In the genomic region with DNA sequence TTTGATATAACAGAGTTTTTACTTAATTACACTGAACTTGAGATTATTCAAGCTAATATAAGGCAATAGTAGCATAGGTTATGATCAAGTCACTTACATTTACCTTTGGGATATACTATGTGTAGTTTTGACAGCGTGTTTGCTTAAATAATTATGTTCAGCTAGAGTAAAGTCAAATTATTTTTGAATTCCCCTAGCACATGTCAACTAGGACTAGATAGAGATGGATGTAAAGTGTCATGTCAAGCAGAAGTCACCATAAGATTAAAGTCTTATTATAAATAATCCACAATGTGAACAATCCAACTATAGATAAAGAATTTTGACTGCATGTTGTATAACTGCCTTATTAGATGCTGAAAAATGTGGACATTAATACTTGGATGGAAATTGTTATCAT, we compare ENCODE assay signal across 16 cellular contexts.
A peak's percentile ranks its signal among the peaks of the same experiment; 100 is the strongest.
DNase-seq lines count a peak whose midpoint lies in the region; ATAC-seq and TF ChIP-seq lines count a peak whose summit lies in the region.
"Had no signal": no experiment of that assay in that cellular context is flagged by ENCODE, and none has a peak within 500 bp of the region (broad histone marks: within the 10 kb centered on the region; RNA-seq: fewer than 3 reads in every experiment).

No MANE protein-coding gene starts in this region.

- H3K79me2 ChIP-seq in OCI-LY3 (ENCODE audit: low read length): no peaks in the 10 kb centered on the region
- no peaks in the 10 kb centered on the region for H3K79me2 ChIP-seq in neural cell (replicated peaks; ENCODE audit: insufficient read depth, low read length)

- no peak overlapping the region for H3K27ac Mint-ChIP-seq in activated T-cell treated with anti-CD3 and anti-CD28 coated beads, Interleukin-2, amount 50 U/mL, for 72 hours
- H3K27ac Mint-ChIP-seq: CD14-positive monocyte; CD4-positive, alpha-beta memory T cell; HFFc6; IgD-negative memory B cell had no signal

- TF ChIP-seq EP300 in neural cell (conservative IDR thresholded peaks at IDR 0.05; ENCODE audit: poor library complexity, severe bottlenecking): peak; percentile 75

- H3K4me1 Mint-ChIP-seq in activated T-cell treated with anti-CD3 and anti-CD28 coated beads, Interleukin-2, amount 50 U/mL, for 72 hours (ENCODE audit: low read depth): no peaks in the 10 kb centered on the region
- H3K4me1 Mint-ChIP-seq: CD14-positive monocyte; CD4-positive, alpha-beta memory T cell; IgD-negative memory B cell had no signal

- H3K27me3 ChIP-seq in OCI-LY3 (ENCODE audit: low read depth, low read length) (no peaks in the 10 kb centered on the region), SJCRH30 (no peaks in the 10 kb centered on the region), neural cell (ENCODE audit: insufficient read depth, low read depth, low read length) (no peaks in the 10 kb centered on the region)
- H3K27me3 ChIP-seq: BLaER1 had no signal

- no peaks in the 10 kb centered on the region for H4K20me1 ChIP-seq in OCI-LY3 (ENCODE audit: insufficient read depth, low read length)
- no peaks in the 10 kb centered on the region for H4K20me1 ChIP-seq in neural cell (ENCODE audit: insufficient read depth)
- H4K20me1 ChIP-seq: BLaER1 had no signal

- H3K9ac ChIP-seq in OCI-LY3 (ENCODE audit: low read length) (no peak overlapping the region), neural cell (ENCODE audit: low read length) (no peak overlapping the region)
- H3K9ac ChIP-seq: BLaER1 had no signal

- no peaks in the 10 kb centered on the region for H3K27me3 Mint-ChIP-seq in activated T-cell treated with anti-CD3 and anti-CD28 coated beads, Interleukin-2, amount 50 U/mL, for 72 hours (ENCODE audit: low read depth)
- H3K27me3 Mint-ChIP-seq: CD4-positive, alpha-beta memory T cell; IgD-negative memory B cell had no signal

- no peak for ATAC-seq in activated T-cell treated with anti-CD3 and anti-CD28 coated beads, Interleukin-2, amount 50 U/mL, for 72 hours (replicated peaks in 1 of 2)

- TF ChIP-seq CTCF in OCI-LY3 (IDR thresholded peaks at IDR 0.05; ENCODE audit: low read depth, low read length): no peak
- no peak for TF ChIP-seq CTCF in neural cell (IDR thresholded peaks at IDR 0.05; ENCODE audit: poor library complexity, severe bottlenecking)

- no peak for DNase-seq in SJCRH30
- no peak for DNase-seq in activated CD4-positive, CD25-positive, alpha-beta regulatory T cell treated with anti-CD3 and anti-CD28 coated beads, Interleukin-2, amount 50 U/mL, for 72 hours
- DNase-seq in activated T-cell treated with anti-CD3 and anti-CD28 coated beads, Interleukin-2, amount 50 U/mL, for 72 hours: no peak
- no peak for DNase-seq in activated CD4-positive, alpha-beta T cell treated with anti-CD3 and anti-CD28 coated beads, Interleukin-2, amount 50 U/mL, for 4 hours
- DNase-seq: Calu3; CD4-positive, alpha-beta memory T cell; DMS79 treated with DMSO at 0.1 percent for 48 hours; GF-D8; GOT3; H7; HFFc6 had no signal

- no peaks in the 10 kb centered on the region for H3K9me3 ChIP-seq in OCI-LY3 (ENCODE audit: insufficient read depth, low read length)
- peaks cover 4% of the 10 kb centered on the region for H3K9me3 ChIP-seq in SJCRH30 (replicated peaks)
- H3K9me3 ChIP-seq in neural cell (ENCODE audit: low read length): no peaks in the 10 kb centered on the region
- H3K9me3 ChIP-seq: BLaER1 had no signal

- TF ChIP-seq RAD21 in neural cell (conservative IDR thresholded peaks at IDR 0.05): no peak

- H3K4me2 ChIP-seq in OCI-LY3 (ENCODE audit: low read length) (no peak overlapping the region), neural cell (ENCODE audit: low read length) (no peak overlapping the region)
- H3K4me2 ChIP-seq: BLaER1 had no signal

- no peaks in the 10 kb centered on the region for H3K36me3 ChIP-seq in OCI-LY3 (replicated peaks; ENCODE audit: low read depth, low read length)
- H3K36me3 ChIP-seq in SJCRH30: no peaks in the 10 kb centered on the region
- no peaks in the 10 kb centered on the region for H3K36me3 ChIP-seq in neural cell (ENCODE audit: insufficient read depth, low read length)
- H3K36me3 ChIP-seq: BLaER1 had no signal

- H3K9me2 ChIP-seq in neural cell (ENCODE audit: insufficient read depth, low read length): no peaks in the 10 kb centered on the region

- peaks cover 0 to 1% of the 10 kb centered on the region in 2 donors for H3K36me3 Mint-ChIP-seq in activated T-cell treated with anti-CD3 and anti-CD28 coated beads, Interleukin-2, amount 50 U/mL, for 72 hours (ENCODE audit: insufficient read depth in 2 of 2)
- H3K36me3 Mint-ChIP-seq: CD14-positive monocyte; CD4-positive, alpha-beta memory T cell; IgD-negative memory B cell had no signal

- H3F3A ChIP-seq in neural cell (ENCODE audit: insufficient read depth, low read length, poor library complexity, severe bottlenecking): no peaks in the 10 kb centered on the region

- H3K27ac ChIP-seq in OCI-LY3 (ENCODE audit: low read length) (no peak overlapping the region), SJCRH30 (peak overlapping the region; percentile 56), neural cell (ENCODE audit: low read length) (no peak overlapping the region)
- H3K27ac ChIP-seq: BLaER1 had no signal

- 0 out of 2 replicates have a peak overlapping the region, but pooled peaks have one; percentile 15 for H2AFZ ChIP-seq in OCI-LY3 (ENCODE audit: low read depth, low read length)
- H2AFZ ChIP-seq in neural cell (ENCODE audit: low read depth, low read length): no peak overlapping the region

- H3K4me1 ChIP-seq in OCI-LY3 (ENCODE audit: low read length): no peaks in the 10 kb centered on the region
- H3K4me1 ChIP-seq in SJCRH30: peaks cover 29% of the 10 kb centered on the region
- H3K4me1 ChIP-seq: BLaER1 had no signal

- H3K9me3 Mint-ChIP-seq in activated T-cell treated with anti-CD3 and anti-CD28 coated beads, Interleukin-2, amount 50 U/mL, for 72 hours: peaks cover 0 to 3% of the 10 kb centered on the region in 2 donors

- no peak overlapping the region for H3K4me3 Mint-ChIP-seq in activated T-cell treated with anti-CD3 and anti-CD28 coated beads, Interleukin-2, amount 50 U/mL, for 72 hours
- H3K4me3 Mint-ChIP-seq: CD14-positive monocyte; CD4-positive, alpha-beta memory T cell; HFFc6; IgD-negative memory B cell had no signal

- H3K4me3 ChIP-seq in OCI-LY3 (ENCODE audit: low read length) (no peak overlapping the region), SJCRH30 (no peak overlapping the region), neural cell (ENCODE audit: low read length) (no peak overlapping the region)
- H3K4me3 ChIP-seq: BLaER1 had no signal

TF ChIP-seq in neural cell, 6 proteins besides CTCF, POLR2A, EP300 and RAD21:
- peak; percentile 83 for TF ChIP-seq POLR2AphosphoS5 (IDR thresholded peaks at IDR 0.05)
- TF ChIP-seq TAF1 (IDR thresholded peaks at IDR 0.05; ENCODE audit: low read depth): no peak
- no peak for TF ChIP-seq MXI1 (conservative IDR thresholded peaks at IDR 0.05; ENCODE audit: poor library complexity, severe bottlenecking)
- TF ChIP-seq SMC3 (conservative IDR thresholded peaks at IDR 0.05; ENCODE audit: poor library complexity): no peak
- TF ChIP-seq, protein P1, sequence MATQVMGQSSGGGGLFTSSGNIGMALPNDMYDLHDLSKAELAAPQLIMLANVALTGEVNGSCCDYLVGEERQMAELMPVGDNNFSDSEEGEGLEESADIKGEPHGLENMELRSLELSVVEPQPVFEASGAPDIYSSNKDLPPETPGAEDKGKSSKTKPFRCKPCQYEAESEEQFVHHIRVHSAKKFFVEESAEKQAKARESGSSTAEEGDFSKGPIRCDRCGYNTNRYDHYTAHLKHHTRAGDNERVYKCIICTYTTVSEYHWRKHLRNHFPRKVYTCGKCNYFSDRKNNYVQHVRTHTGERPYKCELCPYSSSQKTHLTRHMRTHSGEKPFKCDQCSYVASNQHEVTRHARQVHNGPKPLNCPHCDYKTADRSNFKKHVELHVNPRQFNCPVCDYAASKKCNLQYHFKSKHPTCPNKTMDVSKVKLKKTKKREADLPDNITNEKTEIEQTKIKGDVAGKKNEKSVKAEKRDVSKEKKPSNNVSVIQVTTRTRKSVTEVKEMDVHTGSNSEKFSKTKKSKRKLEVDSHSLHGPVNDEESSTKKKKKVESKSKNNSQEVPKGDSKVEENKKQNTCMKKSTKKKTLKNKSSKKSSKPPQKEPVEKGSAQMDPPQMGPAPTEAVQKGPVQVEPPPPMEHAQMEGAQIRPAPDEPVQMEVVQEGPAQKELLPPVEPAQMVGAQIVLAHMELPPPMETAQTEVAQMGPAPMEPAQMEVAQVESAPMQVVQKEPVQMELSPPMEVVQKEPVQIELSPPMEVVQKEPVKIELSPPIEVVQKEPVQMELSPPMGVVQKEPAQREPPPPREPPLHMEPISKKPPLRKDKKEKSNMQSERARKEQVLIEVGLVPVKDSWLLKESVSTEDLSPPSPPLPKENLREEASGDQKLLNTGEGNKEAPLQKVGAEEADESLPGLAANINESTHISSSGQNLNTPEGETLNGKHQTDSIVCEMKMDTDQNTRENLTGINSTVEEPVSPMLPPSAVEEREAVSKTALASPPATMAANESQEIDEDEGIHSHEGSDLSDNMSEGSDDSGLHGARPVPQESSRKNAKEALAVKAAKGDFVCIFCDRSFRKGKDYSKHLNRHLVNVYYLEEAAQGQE (IDR thresholded peaks at IDR 0.05; ENCODE audit: borderline replicate concordance): no peak
- no peak for TF ChIP-seq EZH2 (IDR thresholded peaks at IDR 0.05; ENCODE audit: borderline replicate concordance, insufficient read depth, low read length, poor library complexity, severe bottlenecking)
